ENCODE assay signal across 1 cellular context in the genomic region with DNA sequence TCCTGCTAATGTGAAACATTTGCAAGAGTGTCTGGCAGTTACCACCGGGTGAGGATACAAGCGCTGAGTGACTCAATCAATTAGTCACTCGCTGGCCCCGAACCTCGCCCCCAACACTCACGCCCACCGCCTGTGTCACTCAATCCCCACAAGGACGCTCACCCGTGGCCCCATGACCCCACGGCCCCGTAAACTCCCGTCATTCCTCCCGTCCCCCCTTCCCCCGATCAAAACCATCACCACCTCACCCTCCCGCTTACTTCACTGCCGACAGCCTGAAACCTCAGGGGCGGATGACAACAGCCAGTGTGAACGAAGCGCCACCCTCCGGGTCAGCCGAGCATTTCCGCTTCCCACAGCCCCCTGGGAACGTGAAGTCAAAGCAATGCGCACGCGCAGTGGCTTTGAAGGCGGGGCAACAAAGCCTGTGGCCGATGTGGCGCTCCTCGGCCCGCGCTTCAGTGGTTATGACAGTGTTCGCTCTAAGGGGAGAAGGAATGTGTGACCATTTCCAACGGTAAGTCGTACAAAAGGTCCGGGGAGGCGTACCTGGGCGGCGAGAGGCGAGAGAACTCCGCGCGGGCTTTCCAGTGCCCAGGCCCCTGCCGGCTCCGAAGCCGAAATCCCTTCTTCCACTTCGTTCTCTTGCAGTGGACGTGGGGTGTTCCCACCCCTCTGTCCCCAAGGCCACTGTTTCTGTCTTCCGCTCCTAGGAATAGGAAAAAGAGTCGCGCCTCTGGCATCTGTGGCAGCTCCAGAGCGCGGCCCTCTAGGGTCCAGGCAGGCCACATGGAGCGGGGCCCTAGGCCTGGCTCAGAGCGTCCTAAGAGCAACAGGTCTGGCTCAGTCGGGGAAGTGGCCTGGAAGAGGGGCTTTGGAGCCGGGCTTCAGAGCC.
TF ChIP-seq lines count a peak whose summit lies in the region.

A gene (minus strand): TSS at position 311 of the 895 bp plus-strand sequence. CDS start 3,334 bp downstream, outside the sequence.

TF ChIP-seq in HepG2, 621 proteins besides CTCF, POLR2A, EP300 and RAD21 (continued from another document and continues in another):
- no peak for TF ChIP-seq HDAC6 (IDR thresholded peaks at IDR 0.05; ENCODE audit: low read depth, low read length)
- TF ChIP-seq, protein P1, sequence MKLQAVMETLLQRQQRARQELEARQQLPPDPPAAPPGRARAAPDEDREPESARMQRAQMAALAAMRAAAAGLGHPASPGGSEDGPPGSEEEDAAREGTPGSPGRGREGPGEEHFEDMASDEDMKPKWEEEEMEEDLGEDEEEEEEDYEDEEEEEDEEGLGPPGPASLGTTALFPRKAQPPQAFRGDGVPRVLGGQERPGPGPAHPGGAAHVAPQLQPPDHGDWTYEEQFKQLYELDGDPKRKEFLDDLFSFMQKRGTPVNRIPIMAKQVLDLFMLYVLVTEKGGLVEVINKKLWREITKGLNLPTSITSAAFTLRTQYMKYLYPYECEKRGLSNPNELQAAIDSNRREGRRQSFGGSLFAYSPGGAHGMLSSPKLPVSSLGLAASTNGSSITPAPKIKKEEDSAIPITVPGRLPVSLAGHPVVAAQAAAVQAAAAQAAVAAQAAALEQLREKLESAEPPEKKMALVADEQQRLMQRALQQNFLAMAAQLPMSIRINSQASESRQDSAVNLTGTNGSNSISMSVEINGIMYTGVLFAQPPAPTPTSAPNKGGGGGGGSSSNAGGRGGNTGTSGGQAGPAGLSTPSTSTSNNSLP (IDR thresholded peaks at IDR 0.05; ENCODE audit: low read depth, low read length) = no peak
- no peak for TF ChIP-seq MEIS2 (CRISPR knock-in tag; IDR thresholded peaks at IDR 0.05)
- no peak for TF ChIP-seq ZNF772 (CRISPR knock-in tag; IDR thresholded peaks at IDR 0.05)
- TF ChIP-seq SP5 (CRISPR knock-in tag; IDR thresholded peaks at IDR 0.05; ENCODE audit: borderline replicate concordance, low read depth) = 0 out of 2 replicates have a peak, but pooled peaks have one; percentile 31
- TF ChIP-seq, protein P2, sequence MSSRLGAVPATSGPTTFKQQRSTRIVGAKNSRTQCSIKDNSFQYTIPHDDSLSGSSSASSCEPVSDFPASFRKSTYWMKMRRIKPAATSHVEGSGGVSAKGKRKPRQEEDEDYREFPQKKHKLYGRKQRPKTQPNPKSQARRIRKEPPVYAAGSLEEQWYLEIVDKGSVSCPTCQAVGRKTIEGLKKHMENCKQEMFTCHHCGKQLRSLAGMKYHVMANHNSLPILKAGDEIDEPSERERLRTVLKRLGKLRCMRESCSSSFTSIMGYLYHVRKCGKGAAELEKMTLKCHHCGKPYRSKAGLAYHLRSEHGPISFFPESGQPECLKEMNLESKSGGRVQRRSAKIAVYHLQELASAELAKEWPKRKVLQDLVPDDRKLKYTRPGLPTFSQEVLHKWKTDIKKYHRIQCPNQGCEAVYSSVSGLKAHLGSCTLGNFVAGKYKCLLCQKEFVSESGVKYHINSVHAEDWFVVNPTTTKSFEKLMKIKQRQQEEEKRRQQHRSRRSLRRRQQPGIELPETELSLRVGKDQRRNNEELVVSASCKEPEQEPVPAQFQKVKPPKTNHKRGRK (CRISPR knock-in tag; IDR thresholded peaks at IDR 0.05) = no peak
- TF ChIP-seq HMG20B (CRISPR knock-in tag; conservative IDR thresholded peaks at IDR 0.05) = no peak
- peak; percentile 61 for TF ChIP-seq SAP130 (CRISPR knock-in tag; IDR thresholded peaks at IDR 0.05; ENCODE audit: low read depth)
- TF ChIP-seq FOXP1 (IDR thresholded peaks at IDR 0.05) = no peak
- no peak for TF ChIP-seq FOXP1 (CRISPR knock-in tag; IDR thresholded peaks at IDR 0.05)
- no peak for TF ChIP-seq ONECUT2 (CRISPR knock-in tag; IDR thresholded peaks at IDR 0.05)
- TF ChIP-seq PHB2 (IDR thresholded peaks at IDR 0.05; ENCODE audit: partially characterized antibody) = no peak
- TF ChIP-seq ZNF24 (IDR thresholded peaks at IDR 0.05) = no peak
- no peak for TF ChIP-seq RBM39 (IDR thresholded peaks at IDR 0.05; ENCODE audit: low read depth, low read length, poor library complexity, severe bottlenecking)
- no peak for TF ChIP-seq ZNF569 (CRISPR knock-in tag; IDR thresholded peaks at IDR 0.05; ENCODE audit: borderline replicate concordance)
- TF ChIP-seq RFX5 (IDR thresholded peaks at IDR 0.05; ENCODE audit: low read depth, low read length) = no peak
- TF ChIP-seq ZNF75D (CRISPR knock-in tag; IDR thresholded peaks at IDR 0.05; ENCODE audit: borderline replicate concordance) = no peak
- no peak for TF ChIP-seq ATRX (CRISPR knock-in tag; IDR thresholded peaks at IDR 0.05; ENCODE audit: borderline replicate concordance)
- no peak for TF ChIP-seq MAFF (IDR thresholded peaks at IDR 0.05; ENCODE audit: low read depth, low read length)
- TF ChIP-seq ZNF160 (CRISPR knock-in tag; IDR thresholded peaks at IDR 0.05) = no peak
- TF ChIP-seq, protein P3, sequence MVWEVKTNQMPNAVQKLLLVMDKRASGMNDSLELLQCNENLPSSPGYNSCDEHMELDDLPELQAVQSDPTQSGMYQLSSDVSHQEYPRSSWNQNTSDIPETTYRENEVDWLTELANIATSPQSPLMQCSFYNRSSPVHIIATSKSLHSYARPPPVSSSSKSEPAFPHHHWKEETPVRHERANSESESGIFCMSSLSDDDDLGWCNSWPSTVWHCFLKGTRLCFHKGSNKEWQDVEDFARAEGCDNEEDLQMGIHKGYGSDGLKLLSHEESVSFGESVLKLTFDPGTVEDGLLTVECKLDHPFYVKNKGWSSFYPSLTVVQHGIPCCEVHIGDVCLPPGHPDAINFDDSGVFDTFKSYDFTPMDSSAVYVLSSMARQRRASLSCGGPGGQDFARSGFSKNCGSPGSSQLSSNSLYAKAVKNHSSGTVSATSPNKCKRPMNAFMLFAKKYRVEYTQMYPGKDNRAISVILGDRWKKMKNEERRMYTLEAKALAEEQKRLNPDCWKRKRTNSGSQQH (CRISPR knock-in tag; IDR thresholded peaks at IDR 0.05; ENCODE audit: low read depth) = no peak
- no peak for TF ChIP-seq ZNF737 (CRISPR knock-in tag; IDR thresholded peaks at IDR 0.05; ENCODE audit: borderline replicate concordance)
- no peak for TF ChIP-seq GPN1 (CRISPR knock-in tag; IDR thresholded peaks at IDR 0.05; ENCODE audit: borderline replicate concordance)
- no peak for TF ChIP-seq GZF1 (CRISPR knock-in tag; IDR thresholded peaks at IDR 0.05)
- TF ChIP-seq CEBPB (IDR thresholded peaks at IDR 0.05; ENCODE audit: borderline replicate concordance, low read depth, low read length) = no peak
- no peak for TF ChIP-seq RORA (CRISPR knock-in tag; IDR thresholded peaks at IDR 0.05)
- no peak for TF ChIP-seq ZNF263 (CRISPR knock-in tag; IDR thresholded peaks at IDR 0.05)
- TF ChIP-seq, protein P4, sequence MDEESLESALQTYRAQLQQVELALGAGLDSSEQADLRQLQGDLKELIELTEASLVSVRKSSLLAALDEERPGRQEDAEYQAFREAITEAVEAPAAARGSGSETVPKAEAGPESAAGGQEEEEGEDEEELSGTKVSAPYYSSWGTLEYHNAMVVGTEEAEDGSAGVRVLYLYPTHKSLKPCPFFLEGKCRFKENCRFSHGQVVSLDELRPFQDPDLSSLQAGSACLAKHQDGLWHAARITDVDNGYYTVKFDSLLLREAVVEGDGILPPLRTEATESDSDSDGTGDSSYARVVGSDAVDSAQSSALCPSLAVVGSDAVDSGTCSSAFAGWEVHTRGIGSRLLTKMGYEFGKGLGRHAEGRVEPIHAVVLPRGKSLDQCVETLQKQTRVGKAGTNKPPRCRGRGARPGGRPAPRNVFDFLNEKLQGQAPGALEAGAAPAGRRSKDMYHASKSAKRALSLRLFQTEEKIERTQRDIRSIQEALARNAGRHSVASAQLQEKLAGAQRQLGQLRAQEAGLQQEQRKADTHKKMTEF (CRISPR knock-in tag; IDR thresholded peaks at IDR 0.05) = no peak; the same call in 1 of the 2 replicates
- TF ChIP-seq, protein P5, sequence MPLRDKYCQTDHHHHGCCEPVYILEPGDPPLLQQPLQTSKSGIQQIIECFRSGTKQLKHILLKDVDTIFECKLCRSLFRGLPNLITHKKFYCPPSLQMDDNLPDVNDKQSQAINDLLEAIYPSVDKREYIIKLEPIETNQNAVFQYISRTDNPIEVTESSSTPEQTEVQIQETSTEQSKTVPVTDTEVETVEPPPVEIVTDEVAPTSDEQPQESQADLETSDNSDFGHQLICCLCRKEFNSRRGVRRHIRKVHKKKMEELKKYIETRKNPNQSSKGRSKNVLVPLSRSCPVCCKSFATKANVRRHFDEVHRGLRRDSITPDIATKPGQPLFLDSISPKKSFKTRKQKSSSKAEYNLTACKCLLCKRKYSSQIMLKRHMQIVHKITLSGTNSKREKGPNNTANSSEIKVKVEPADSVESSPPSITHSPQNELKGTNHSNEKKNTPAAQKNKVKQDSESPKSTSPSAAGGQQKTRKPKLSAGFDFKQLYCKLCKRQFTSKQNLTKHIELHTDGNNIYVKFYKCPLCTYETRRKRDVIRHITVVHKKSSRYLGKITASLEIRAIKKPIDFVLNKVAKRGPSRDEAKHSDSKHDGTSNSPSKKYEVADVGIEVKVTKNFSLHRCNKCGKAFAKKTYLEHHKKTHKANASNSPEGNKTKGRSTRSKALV (CRISPR knock-in tag; IDR thresholded peaks at IDR 0.05) = no peak
- no peak for TF ChIP-seq SATB2 (CRISPR knock-in tag; IDR thresholded peaks at IDR 0.05)
- TF ChIP-seq PITX1 (CRISPR knock-in tag; IDR thresholded peaks at IDR 0.05) = peak; percentile 52; the same call in 1 of the 2 replicates
- peak; percentile 42; the same call in 1 of the 2 replicates for TF ChIP-seq RARA (CRISPR knock-in tag; IDR thresholded peaks at IDR 0.05)
- no peak for TF ChIP-seq REL (CRISPR knock-in tag; conservative IDR thresholded peaks at IDR 0.05)
- no peak for TF ChIP-seq KLF12 (CRISPR knock-in tag; IDR thresholded peaks at IDR 0.05; ENCODE audit: borderline replicate concordance)
- TF ChIP-seq, protein P6, sequence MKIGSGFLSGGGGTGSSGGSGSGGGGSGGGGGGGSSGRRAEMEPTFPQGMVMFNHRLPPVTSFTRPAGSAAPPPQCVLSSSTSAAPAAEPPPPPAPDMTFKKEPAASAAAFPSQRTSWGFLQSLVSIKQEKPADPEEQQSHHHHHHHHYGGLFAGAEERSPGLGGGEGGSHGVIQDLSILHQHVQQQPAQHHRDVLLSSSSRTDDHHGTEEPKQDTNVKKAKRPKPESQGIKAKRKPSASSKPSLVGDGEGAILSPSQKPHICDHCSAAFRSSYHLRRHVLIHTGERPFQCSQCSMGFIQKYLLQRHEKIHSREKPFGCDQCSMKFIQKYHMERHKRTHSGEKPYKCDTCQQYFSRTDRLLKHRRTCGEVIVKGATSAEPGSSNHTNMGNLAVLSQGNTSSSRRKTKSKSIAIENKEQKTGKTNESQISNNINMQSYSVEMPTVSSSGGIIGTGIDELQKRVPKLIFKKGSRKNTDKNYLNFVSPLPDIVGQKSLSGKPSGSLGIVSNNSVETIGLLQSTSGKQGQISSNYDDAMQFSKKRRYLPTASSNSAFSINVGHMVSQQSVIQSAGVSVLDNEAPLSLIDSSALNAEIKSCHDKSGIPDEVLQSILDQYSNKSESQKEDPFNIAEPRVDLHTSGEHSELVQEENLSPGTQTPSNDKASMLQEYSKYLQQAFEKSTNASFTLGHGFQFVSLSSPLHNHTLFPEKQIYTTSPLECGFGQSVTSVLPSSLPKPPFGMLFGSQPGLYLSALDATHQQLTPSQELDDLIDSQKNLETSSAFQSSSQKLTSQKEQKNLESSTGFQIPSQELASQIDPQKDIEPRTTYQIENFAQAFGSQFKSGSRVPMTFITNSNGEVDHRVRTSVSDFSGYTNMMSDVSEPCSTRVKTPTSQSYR (CRISPR knock-in tag; IDR thresholded peaks at IDR 0.05; ENCODE audit: borderline replicate concordance) = no peak
- TF ChIP-seq SAFB2 (CRISPR knock-in tag; IDR thresholded peaks at IDR 0.05; ENCODE audit: borderline replicate concordance, low read depth) = no peak
- no peak for TF ChIP-seq ZKSCAN8 (CRISPR knock-in tag; IDR thresholded peaks at IDR 0.05; ENCODE audit: borderline replicate concordance)
- no peak for TF ChIP-seq MED8 (CRISPR knock-in tag; IDR thresholded peaks at IDR 0.05; ENCODE audit: insufficient replicate concordance)
- TF ChIP-seq, protein P7, sequence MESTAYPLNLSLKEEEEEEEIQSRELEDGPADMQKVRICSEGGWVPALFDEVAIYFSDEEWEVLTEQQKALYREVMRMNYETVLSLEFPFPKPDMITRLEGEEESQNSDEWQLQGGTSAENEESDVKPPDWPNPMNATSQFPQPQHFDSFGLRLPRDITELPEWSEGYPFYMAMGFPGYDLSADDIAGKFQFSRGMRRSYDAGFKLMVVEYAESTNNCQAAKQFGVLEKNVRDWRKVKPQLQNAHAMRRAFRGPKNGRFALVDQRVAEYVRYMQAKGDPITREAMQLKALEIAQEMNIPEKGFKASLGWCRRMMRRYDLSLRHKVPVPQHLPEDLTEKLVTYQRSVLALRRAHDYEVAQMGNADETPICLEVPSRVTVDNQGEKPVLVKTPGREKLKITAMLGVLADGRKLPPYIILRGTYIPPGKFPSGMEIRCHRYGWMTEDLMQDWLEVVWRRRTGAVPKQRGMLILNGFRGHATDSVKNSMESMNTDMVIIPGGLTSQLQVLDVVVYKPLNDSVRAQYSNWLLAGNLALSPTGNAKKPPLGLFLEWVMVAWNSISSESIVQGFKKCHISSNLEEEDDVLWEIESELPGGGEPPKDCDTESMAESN (CRISPR knock-in tag; conservative IDR thresholded peaks at IDR 0.05) = peak; percentile 55; the same call in 1 of the 2 replicates
- TF ChIP-seq HIVEP1 (CRISPR knock-in tag; IDR thresholded peaks at IDR 0.05) = no peak
- TF ChIP-seq JUNB (CRISPR knock-in tag; IDR thresholded peaks at IDR 0.05; ENCODE audit: borderline replicate concordance) = 0 out of 2 replicates have a peak, but pooled peaks have one; percentile 35
- no peak for TF ChIP-seq MTF2 (CRISPR knock-in tag; IDR thresholded peaks at IDR 0.05; ENCODE audit: borderline replicate concordance)
- TF ChIP-seq AGO2 (optimal IDR thresholded peaks at IDR 0.05; ENCODE audit: low read depth, low read length) = no peak
- TF ChIP-seq ZNF234 (CRISPR knock-in tag; conservative IDR thresholded peaks at IDR 0.05) = no peak
- no peak for TF ChIP-seq ZSCAN30 (CRISPR knock-in tag; IDR thresholded peaks at IDR 0.05)
- TF ChIP-seq ZNF460 (CRISPR knock-in tag; IDR thresholded peaks at IDR 0.05; ENCODE audit: borderline replicate concordance) = no peak
- no peak for TF ChIP-seq ZNF343 (CRISPR knock-in tag; IDR thresholded peaks at IDR 0.05)
